In genomic region chr3:186125118-186125517, GRCh38 we compare ENCODE assay signal across 20 cellular contexts.
"Had no signal": no experiment of that assay in that cellular context is flagged by ENCODE, and none has a peak within 500 bp of the region (broad histone marks: within the 10 kb centered on the region; RNA-seq: fewer than 3 reads in every experiment).

No MANE protein-coding gene starts in this region.

- ATAC-seq: gastroesophageal sphincter; heart left ventricle; naive thymus-derived CD8-positive, alpha-beta T cell; psoas muscle; right cardiac atrium had no signal

- H3K4me1 Mint-ChIP-seq: naive thymus-derived CD8-positive, alpha-beta T cell had no signal

- H3K9me3 ChIP-seq: adrenal gland, esophagus muscularis mucosa, gastroesophageal sphincter, heart left ventricle, left ventricle myocardium inferior, psoas muscle, testis had no signal

- H3K9me3 Mint-ChIP-seq: activated T-helper 1 cell treated with anti-CD3 and anti-CD28 coated beads, Interleukin-12 subunit alpha, Interleukin-12 subunit beta, Interleukin-2, Interleukin-4 antibody, amounts not matched to agents 30 ng/mL and 10 ng/mL and 1 ng/mL, durations not matched to agents 14 hours and 24 hours and 36 hours; naive thymus-derived CD8-positive, alpha-beta T cell had no signal

- DNase-seq: activated CD4-positive, alpha-beta T cell treated with anti-CD3 and anti-CD28 coated beads for 1 hour; activated CD4-positive, alpha-beta T cell treated with anti-CD3 and anti-CD28 coated beads, Interleukin-2, amount 50 U/mL, for 4 hours; activated gamma-delta T cell treated with Interleukin-2 at 50 U/mL for 16 hours; adrenal gland; effector CD4-positive, alpha-beta T cell; heart left ventricle; left ventricle myocardium inferior; naive thymus-derived CD8-positive, alpha-beta T cell; psoas muscle; right cardiac atrium; SW 1271; T-helper 2 cell; testis; WERI-Rb-1 had no signal

- H3K27ac Mint-ChIP-seq: activated naive CD4-positive, alpha-beta T cell treated with anti-CD3 and anti-CD28 coated beads, Interleukin-2, amount 50 U/mL, for 72 hours; activated T-helper 1 cell treated with anti-CD3 and anti-CD28 coated beads, Interleukin-12 subunit alpha, Interleukin-12 subunit beta, Interleukin-2, Interleukin-4 antibody, amounts not matched to agents 30 ng/mL and 10 ng/mL and 1 ng/mL, durations not matched to agents 14 hours and 24 hours and 36 hours; naive thymus-derived CD8-positive, alpha-beta T cell had no signal

- H3K4me1 ChIP-seq: adrenal gland, esophagus muscularis mucosa, gastroesophageal sphincter, psoas muscle had no signal

- H3K4me3 ChIP-seq: adrenal gland, esophagus muscularis mucosa, gastroesophageal sphincter, heart left ventricle, left ventricle myocardium inferior, psoas muscle, skin epidermis, testis had no signal

- H3K4me3 Mint-ChIP-seq: activated T-helper 1 cell treated with anti-CD3 and anti-CD28 coated beads, Interleukin-12 subunit alpha, Interleukin-12 subunit beta, Interleukin-2, Interleukin-4 antibody, amounts not matched to agents 30 ng/mL and 10 ng/mL and 1 ng/mL, durations not matched to agents 14 hours and 24 hours and 36 hours; naive thymus-derived CD8-positive, alpha-beta T cell had no signal

- H3K27ac ChIP-seq: adrenal gland, esophagus muscularis mucosa, gastroesophageal sphincter, heart left ventricle, left ventricle myocardium inferior, psoas muscle, testis, WERI-Rb-1 had no signal

- H3K27me3 ChIP-seq: adrenal gland, esophagus muscularis mucosa, gastroesophageal sphincter, heart left ventricle, testis had no signal

- H3K36me3 Mint-ChIP-seq: activated naive CD4-positive, alpha-beta T cell treated with anti-CD3 and anti-CD28 coated beads, Interleukin-2, amount 50 U/mL, for 72 hours; naive thymus-derived CD8-positive, alpha-beta T cell had no signal

- FAIRE-seq: astrocyte had no signal

- H3K36me3 ChIP-seq: adrenal gland, esophagus muscularis mucosa, gastroesophageal sphincter, heart left ventricle, left ventricle myocardium inferior, WERI-Rb-1 had no signal
